In genomic region chr1:37931148-37931492, GRCh38 we compare ENCODE assay signal across 8 cellular contexts. TPM values are rescaled to one million over a fixed set of nuclear protein-coding genes. Genes with fewer than 3 reads are reported as not detected.
DNase-seq lines count a peak whose midpoint lies in the region; ATAC-seq and TF ChIP-seq lines count a peak whose summit lies in the region.

No MANE protein-coding gene starts in this region.

- H3K4me1 ChIP-seq in mesodermal cell (ENCODE audit: control insufficient read depth, insufficient read depth, low read length, poor library complexity, severe bottlenecking) (peaks cover 7% of the 10 kb centered on the region), uterus (peaks cover 0 to 3% of the 10 kb centered on the region in 2 donors)

- H3K36me3 ChIP-seq in mesodermal cell (ENCODE audit: control insufficient read depth, insufficient read depth, low read length), result peaks cover 18% of the 10 kb centered on the region
- H3K36me3 ChIP-seq in uterus, result no peaks in the 10 kb centered on the region

- intact Hi-C loops in uterus (cut with DNase I; ENCODE audit: low total_unique reads), result no loop called here

- WGBS in mesodermal cell (ENCODE audit: insufficient coverage in 2 of 2), 2 experiments, result 2 to 7% methylated on average over 9 to 14 of the region's 15 CpGs

- H3K27ac ChIP-seq in mesodermal cell (ENCODE audit: low read depth, low read length, severe bottlenecking), result no peak overlapping the region
- H3K27ac ChIP-seq in uterus, result peak overlapping the region; percentile 52 to 72

- DNase-seq in NAMALWA (ENCODE audit: low spot score) (peak; percentile 29), cardiac fibroblast (ENCODE audit: low read depth in 2 of 2) (no peak), uterus (peak in 1 of 2 donors; percentile 21), NCI-H1694 treated with DMSO at 0.1 percent for 48 hours (lab: John Stamatoyannopoulos, UW) (no peak), kidney glomerular epithelial cell (lab: John Stamatoyannopoulos, UW) (no peak)

- TF ChIP-seq CTCF in cardiac fibroblast (IDR thresholded peaks at IDR 0.05; ENCODE audit: low read depth, low read length) (no peak), uterus (IDR thresholded peaks at IDR 0.05) (no peak)

- TF ChIP-seq POLR2A in uterus (IDR thresholded peaks at IDR 0.05), result no peak

- H3K9me3 ChIP-seq in mesodermal cell (ENCODE audit: control insufficient read depth, low read length) (no peaks in the 10 kb centered on the region), uterus (no peaks in the 10 kb centered on the region)

- H3K4me3 ChIP-seq in cardiac fibroblast (replicated peaks in 1 of 2; ENCODE audit: low read depth in 2 of 2, low read length in 2 of 2) (peak overlapping the region; percentile 65 to 68), mesodermal cell (ENCODE audit: extremely low read depth, insufficient read depth, low read length, poor library complexity, severe bottlenecking) (peak overlapping the region; percentile 66), uterus (peak overlapping the region; percentile 60 to 67)

- ATAC-seq in GM19035 (IDR thresholded peaks at IDR 0.05; ENCODE audit: unreplicated experiment), result peak; percentile 4
- ATAC-seq in GM21619 (IDR thresholded peaks at IDR 0.05; ENCODE audit: unreplicated experiment), result no peak

- no peaks in the 10 kb centered on the region for H3K27me3 ChIP-seq in uterus

RNA-seq across cellular contexts. Expression of gene INPP5B, which starts 15.7 kb away (rescaled TPM):
- polyA plus RNA-seq in mesodermal cell (2013, experiment 1 of 2), result 14.7 TPM
- 15.0 TPM for polyA plus RNA-seq in mesodermal cell (2013, experiment 2 of 2)
- 10 to 100 TPM; 20.2 to 79.4 (median 46.8) TPM for total RNA-seq in uterus

RNA-seq across cellular contexts. Expression of gene SF3A3, which starts 58.7 kb away (rescaled TPM):
- 72.0 TPM for polyA plus RNA-seq in mesodermal cell (2013, experiment 1 of 2)
- polyA plus RNA-seq in mesodermal cell (2013, experiment 2 of 2), result 66.0 TPM
- total RNA-seq in uterus, result 100 to 1,000 TPM in 1 of 4 donors, 10 to 100 TPM in 3; 22.6 to 102 (median 45.4) TPM
